ENCODE assay signal across 15 cellular contexts in the genomic region with DNA sequence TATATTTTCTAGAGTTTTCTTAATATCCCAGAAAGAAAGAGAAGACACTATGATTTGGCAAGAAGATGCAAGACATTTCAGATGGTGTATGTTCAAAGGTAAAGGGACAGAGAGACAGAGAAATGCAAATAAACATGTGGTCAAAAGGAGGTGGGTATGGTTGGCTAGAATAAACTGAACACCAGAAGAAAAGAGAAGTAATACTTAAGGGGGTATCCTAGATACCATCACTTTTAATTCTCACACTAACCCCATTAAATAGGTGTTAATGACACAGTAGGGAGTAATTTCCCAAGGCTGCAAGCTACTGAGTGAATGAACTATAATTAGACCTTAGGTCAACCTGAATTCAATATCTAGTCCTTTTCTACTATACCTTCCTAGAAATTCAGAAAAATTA.
DNase-seq lines count a peak whose midpoint lies in the region; ATAC-seq and TF ChIP-seq lines count a peak whose summit lies in the region.
"Had no signal": no experiment of that assay in that cellular context is flagged by ENCODE, and none has a peak within 500 bp of the region (broad histone marks: within the 10 kb centered on the region; RNA-seq: fewer than 3 reads in every experiment).

No MANE protein-coding gene starts in this region.

- peak; percentile 99 for ATAC-seq in GM18499 (IDR thresholded peaks at IDR 0.05; ENCODE audit: insufficient read depth, unreplicated experiment)
- peak; percentile 94 for ATAC-seq in GM19438 (IDR thresholded peaks at IDR 0.05; ENCODE audit: low read depth, unreplicated experiment)
- peak; percentile 100 for ATAC-seq in HG02763 (IDR thresholded peaks at IDR 0.05; ENCODE audit: unreplicated experiment)
- ATAC-seq in HG03432 (IDR thresholded peaks at IDR 0.05; ENCODE audit: unreplicated experiment) = peak; percentile 99
- no peak for ATAC-seq in CD8-positive, alpha-beta T cell
- ATAC-seq: activated CD4-positive, CD25-positive, alpha-beta regulatory T cell treated with anti-CD3 and anti-CD28 coated beads, Interleukin-2, amount 50 U/mL, for 24 hours; activated T-helper 17 cell treated with anti-CD3 and anti-CD28 coated beads, Interleukin-2, amount 50 U/mL, for 72 hours had no signal

- intact Hi-C loops in CD8-positive, alpha-beta T cell (cut with DNase I, micrococcal nuclease) = no loop called here

- peaks cover 59% of the 10 kb centered on the region for H3K36me3 Mint-ChIP-seq in CD8-positive, alpha-beta T cell

- no peaks in the 10 kb centered on the region for H3K9me3 ChIP-seq in CD8-positive, alpha-beta T cell (ENCODE audit: low read length)
- H3K9me3 ChIP-seq: SK-N-SH had no signal

- no peaks in the 10 kb centered on the region for H3K4me1 ChIP-seq in CD8-positive, alpha-beta T cell (ENCODE audit: insufficient read depth, low read length)

- no peak overlapping the region for H3K27ac ChIP-seq in CD8-positive, alpha-beta T cell (ENCODE audit: low read depth, low read length)

- H3K36me3 ChIP-seq in CD8-positive, alpha-beta T cell (ENCODE audit: insufficient read depth, low read length) = peaks cover 5% of the 10 kb centered on the region

- no peaks in the 10 kb centered on the region for H3K9me3 Mint-ChIP-seq in CD8-positive, alpha-beta T cell
- H3K9me3 Mint-ChIP-seq: activated T-helper 17 cell treated with anti-CD3 and anti-CD28 coated beads, Interleukin-2, amount 50 U/mL, for 72 hours; mesothelial cell of epicardium had no signal

- H3K27me3 Mint-ChIP-seq in CD8-positive, alpha-beta T cell (ENCODE audit: low read depth) = no peaks in the 10 kb centered on the region
- H3K27me3 Mint-ChIP-seq: activated T-helper 17 cell treated with anti-CD3 and anti-CD28 coated beads, Interleukin-2, amount 50 U/mL, for 72 hours; progenitor cell of endocrine pancreas had no signal

- DNase-seq in SW 1271 (lab: John Stamatoyannopoulos, UW) (no peak), NCI-H1436 treated with DMSO at 0.1 percent for 48 hours (lab: John Stamatoyannopoulos, UW) (no peak)
- DNase-seq in CD8-positive, alpha-beta T cell = no peak
- DNase-seq in activated T-cell treated with anti-CD3 and anti-CD28 coated beads, Interleukin-2, amount 50 U/mL, for 48 hours = no peak
- DNase-seq: NCI-H526; SK-N-SH; stimulated activated CD4-positive, alpha-beta T cell treated with anti-CD3 and anti-CD28 coated beads, Interleukin-4, amount 100 ng/mL, for 1 hour had no signal

- POLR2A ChIA-PET in CD8-positive, alpha-beta T cell (lab: Charles Lee) = no interaction called here

- no peaks in the 10 kb centered on the region for H3K27me3 ChIP-seq in CD8-positive, alpha-beta T cell (ENCODE audit: insufficient read depth, low read length)

- TF ChIP-seq CTCF in CD8-positive, alpha-beta T cell (IDR thresholded peaks at IDR 0.05) = no peak

- CTCF ChIA-PET in CD8-positive, alpha-beta T cell (lab: Charles Lee) = no interaction called here

- no peaks in the 10 kb centered on the region for H3K4me1 Mint-ChIP-seq in CD8-positive, alpha-beta T cell (ENCODE audit: low read depth)
- H3K4me1 Mint-ChIP-seq: activated T-helper 17 cell treated with anti-CD3 and anti-CD28 coated beads, Interleukin-2, amount 50 U/mL, for 72 hours; mesothelial cell of epicardium had no signal

- no peak overlapping the region for H3K27ac Mint-ChIP-seq in CD8-positive, alpha-beta T cell
- H3K27ac Mint-ChIP-seq: activated T-helper 17 cell treated with anti-CD3 and anti-CD28 coated beads, Interleukin-2, amount 50 U/mL, for 72 hours; mesothelial cell of epicardium; progenitor cell of endocrine pancreas had no signal

- H3K4me3 ChIP-seq in CD8-positive, alpha-beta T cell (ENCODE audit: low read depth, low read length) = no peak overlapping the region

- H3K4me3 Mint-ChIP-seq in CD8-positive, alpha-beta T cell = no peak overlapping the region
- H3K4me3 Mint-ChIP-seq: activated T-helper 17 cell treated with anti-CD3 and anti-CD28 coated beads, Interleukin-2, amount 50 U/mL, for 72 hours; mesothelial cell of epicardium had no signal
